8 cellular contexts compared by ENCODE assay signal in the genomic region with DNA sequence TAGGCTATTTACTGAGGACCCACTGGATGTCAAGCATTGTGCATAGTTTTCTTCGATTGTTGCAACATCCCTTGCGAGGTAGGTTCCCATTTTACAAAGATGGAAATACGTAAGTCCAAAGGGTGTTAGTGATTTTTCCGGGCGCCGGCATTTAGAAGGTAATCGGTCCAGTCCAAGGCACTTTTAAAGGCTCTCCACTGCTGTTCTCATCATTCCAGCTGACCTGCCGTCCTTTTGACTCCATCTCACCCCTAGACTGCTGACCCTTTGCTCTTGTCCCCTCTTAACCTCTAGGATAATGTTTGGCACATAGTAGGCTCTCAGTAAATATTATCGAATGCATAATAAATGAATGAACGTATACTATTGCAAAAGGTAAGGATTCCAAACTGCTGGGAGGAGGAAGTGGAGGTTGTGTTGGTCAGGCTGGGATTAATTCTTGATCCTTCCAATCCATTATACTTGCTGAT. TPM values are rescaled to one million over a fixed set of nuclear protein-coding genes. Genes with fewer than 3 reads are reported as not detected.
DNase-seq lines count a peak whose midpoint lies in the region; ATAC-seq and TF ChIP-seq lines count a peak whose summit lies in the region.

No MANE protein-coding gene starts in this region.

- peaks cover 45% of the 10 kb centered on the region for H3K36me3 Mint-ChIP-seq in activated B cell treated with CpG ODN at 0.5 μM for 24 hours (ENCODE audit: low read depth)

- intact Hi-C loops in activated B cell treated with CpG ODN at 0.5 μM for 24 hours (cut with micrococcal nuclease) = loop anchor here (1.0 to 5.0 kb wide), 8 partner anchors 31 to 698 kb away; a partner anchor contains a TSS

- H3K27me3 Mint-ChIP-seq in activated B cell treated with CpG ODN at 0.5 μM for 24 hours = no peaks in the 10 kb centered on the region

- H3K4me3 Mint-ChIP-seq in activated B cell treated with CpG ODN at 0.5 μM for 24 hours = peak overlapping the region; percentile 87

- H3K4me3 ChIP-seq in iPS-18c (ENCODE audit: insufficient read depth, low read depth, low read length) = peak overlapping the region; percentile 79

- TF ChIP-seq CTCF in activated B cell treated with CpG ODN at 0.5 μM for 24 hours (IDR thresholded peaks at IDR 0.05) = no peak

- POLR2A ChIA-PET in activated B cell treated with CpG ODN at 0.5 μM for 24 hours (lab: Charles Lee) = interaction anchor here (0.5 to 4.9 kb wide), 22 partner anchors 14 to 701 kb away, joined by 3 to 63 read pairs (median 6); a partner anchor contains a TSS

- H3K9me3 ChIP-seq in iPS-18c (ENCODE audit: control insufficient read depth, insufficient read depth, low read length) = no peaks in the 10 kb centered on the region

- peak overlapping the region; percentile 86 for H3K27ac Mint-ChIP-seq in activated B cell treated with CpG ODN at 0.5 μM for 24 hours

- H3K9me3 Mint-ChIP-seq in activated B cell treated with CpG ODN at 0.5 μM for 24 hours = no peaks in the 10 kb centered on the region

- H3K4me1 Mint-ChIP-seq in activated B cell treated with CpG ODN at 0.5 μM for 24 hours = peaks cover 47% of the 10 kb centered on the region

- peak overlapping the region; percentile 84 for H3K27ac ChIP-seq in substantia nigra (ENCODE audit: low read depth, low read length, poor library complexity, severe bottlenecking)

- ATAC-seq in activated B cell treated with CpG ODN at 0.5 μM for 24 hours (ENCODE audit: low read depth) (no peak), GM21529 (IDR thresholded peaks at IDR 0.05; ENCODE audit: unreplicated experiment) (no peak)

- CTCF ChIA-PET in activated B cell treated with CpG ODN at 0.5 μM for 24 hours (lab: Charles Lee) = interaction anchor here (4.2 kb wide), 1 partner anchor 14 kb away, joined by 44 read pairs; no protein-coding TSS in a partner anchor

- peak; percentile 16 for DNase-seq in SIG-M5 treated with dmso at 0.1 percent for 504 hours (lab: John Stamatoyannopoulos, UW; ENCODE audit: unreplicated experiment)
- no peak for DNase-seq in SIG-M5 (lab: John Stamatoyannopoulos, UW)
- no peak for DNase-seq in activated B cell treated with CpG ODN at 0.5 μM for 24 hours
- no peak for DNase-seq in substantia nigra (lab: John Stamatoyannopoulos, UW)
- no peak for DNase-seq in stimulated activated CD4-positive, alpha-beta T cell treated with anti-CD3 and anti-CD28 coated beads, Interleukin-15, amount 100 ng/mL, for 24 hours
- no peak for DNase-seq in stimulated activated CD4-positive, alpha-beta T cell treated with anti-CD3 and anti-CD28 coated beads, Interleukin-4, amount 100 ng/mL, for 4 hours

RNA-seq across cellular contexts. Expression of a gene that starts 0.5 kb away (rescaled TPM):
- total RNA-seq in activated B cell treated with CpG ODN at 0.5 μM for 24 hours = 6.1 and 6.2 TPM in 2 replicates

RNA-seq across cellular contexts. Expression of a gene that starts 0.8 kb away (rescaled TPM):
- 96.6 and 105 TPM in 2 replicates for total RNA-seq in activated B cell treated with CpG ODN at 0.5 μM for 24 hours

RNA-seq across cellular contexts. Expression of a gene that starts 14.8 kb away (rescaled TPM):
- total RNA-seq in activated B cell treated with CpG ODN at 0.5 μM for 24 hours = 0.49 and 2.2 TPM in 2 replicates

RNA-seq across cellular contexts. Expression of a gene that starts 30.9 kb away (rescaled TPM):
- 32.8 and 34.1 TPM in 2 replicates for total RNA-seq in activated B cell treated with CpG ODN at 0.5 μM for 24 hours

RNA-seq across cellular contexts. Expression of a gene that starts 33.4 kb away (rescaled TPM):
- total RNA-seq in activated B cell treated with CpG ODN at 0.5 μM for 24 hours = 68.1 and 85.1 TPM in 2 replicates
